ENCODE assay signal across 8 cellular contexts in genomic region chr12:47837190-47838171, GRCh38. TPM values are rescaled to one million over a fixed set of nuclear protein-coding genes. Genes with fewer than 3 reads are reported as not detected.
A peak's percentile ranks its signal among the peaks of the same experiment; 100 is the strongest.
DNase-seq lines count a peak whose midpoint lies in the region; ATAC-seq, FAIRE-seq and TF ChIP-seq lines count a peak whose summit lies in the region.

No MANE protein-coding gene starts in this region.

- no peaks in the 10 kb centered on the region for H3K79me2 ChIP-seq in neural progenitor cell (ENCODE audit: low read depth)

- H3K9me3 Mint-ChIP-seq in activated T-helper 1 cell treated with anti-CD3 and anti-CD28 coated beads, Interleukin-12 subunit alpha, Interleukin-12 subunit beta, Interleukin-2, Interleukin-4 antibody, amounts not matched to agents 30 ng/mL and 10 ng/mL and 1 ng/mL, durations not matched to agents 14 hours and 24 hours and 36 hours = no peaks in the 10 kb centered on the region
- no peaks in the 10 kb centered on the region for H3K9me3 Mint-ChIP-seq in neural progenitor cell

- no peak overlapping the region for H2AFZ ChIP-seq in neural progenitor cell (replicated peaks)

- H3K27me3 Mint-ChIP-seq in activated T-helper 1 cell treated with anti-CD3 and anti-CD28 coated beads, Interleukin-12 subunit alpha, Interleukin-12 subunit beta, Interleukin-2, Interleukin-4 antibody, amounts not matched to agents 30 ng/mL and 10 ng/mL and 1 ng/mL, durations not matched to agents 14 hours and 24 hours and 36 hours (ENCODE audit: insufficient read depth) = no peaks in the 10 kb centered on the region
- peaks cover 16% of the 10 kb centered on the region for H3K27me3 Mint-ChIP-seq in neural progenitor cell (ENCODE audit: insufficient read depth, low read depth)

- H3K27ac ChIP-seq in neural progenitor cell = no peak overlapping the region

- intact Hi-C loops in activated T-helper 1 cell treated with anti-CD3 and anti-CD28 coated beads, Interleukin-12 subunit alpha, Interleukin-12 subunit beta, Interleukin-2, Interleukin-4 antibody, amounts not matched to agents 30 ng/mL and 10 ng/mL and 1 ng/mL, durations not matched to agents 14 hours and 24 hours and 36 hours (cut with micrococcal nuclease) = loop anchor here (1.0 to 10.0 kb wide), 7 partner anchors 29 to 330 kb away; partner anchors contain the start of gene TMEM106C

- H3K9ac ChIP-seq in neural progenitor cell = no peak overlapping the region

- TF ChIP-seq CTCF in D721Med (IDR thresholded peaks at IDR 0.05; ENCODE audit: insufficient read depth, missing control alignments) (peak; percentile 92), fibroblast of pulmonary artery (IDR thresholded peaks at IDR 0.05; ENCODE audit: low read length, missing control alignments) (peak; percentile 79), neural progenitor cell (IDR thresholded peaks at IDR 0.05) (peak; percentile 94)

- H3K4me3 ChIP-seq in fibroblast of pulmonary artery (replicated peaks; ENCODE audit: low read depth, low read length) (no peak overlapping the region), neural progenitor cell (no peak overlapping the region)

- no peaks in the 10 kb centered on the region for H3K27me3 ChIP-seq in neural progenitor cell

- H3K4me1 Mint-ChIP-seq in activated T-helper 1 cell treated with anti-CD3 and anti-CD28 coated beads, Interleukin-12 subunit alpha, Interleukin-12 subunit beta, Interleukin-2, Interleukin-4 antibody, amounts not matched to agents 30 ng/mL and 10 ng/mL and 1 ng/mL, durations not matched to agents 14 hours and 24 hours and 36 hours (ENCODE audit: low read depth) = peaks cover 84% of the 10 kb centered on the region
- peaks cover 46% of the 10 kb centered on the region for H3K4me1 Mint-ChIP-seq in neural progenitor cell

- DNase-seq in D721Med (ENCODE audit: insufficient read length, low spot score) (peak; percentile 58), HTR-8/SVneo (ENCODE audit: insufficient read length, low spot score) (peak; percentile 72), OCI-M1 (lab: John Stamatoyannopoulos, UW) (peak; percentile 80), fibroblast of pulmonary artery (ENCODE audit: low read depth) (peak; percentile 81), neural progenitor cell (ENCODE audit: low spot score) (peak; percentile 78)
- peak; percentile 41 for DNase-seq in activated T-helper 1 cell treated with anti-CD3 and anti-CD28 coated beads, Interleukin-12 subunit alpha, Interleukin-12 subunit beta, Interleukin-2, Interleukin-4 antibody, amounts not matched to agents 30 ng/mL and 10 ng/mL and 1 ng/mL, durations not matched to agents 14 hours and 24 hours and 36 hours (ENCODE audit: low spot score)

- H3K36me3 Mint-ChIP-seq in activated T-helper 1 cell treated with anti-CD3 and anti-CD28 coated beads, Interleukin-12 subunit alpha, Interleukin-12 subunit beta, Interleukin-2, Interleukin-4 antibody, amounts not matched to agents 30 ng/mL and 10 ng/mL and 1 ng/mL, durations not matched to agents 14 hours and 24 hours and 36 hours (ENCODE audit: low read depth) = peaks cover 9% of the 10 kb centered on the region
- no peaks in the 10 kb centered on the region for H3K36me3 Mint-ChIP-seq in neural progenitor cell

- H4K20me1 ChIP-seq in neural progenitor cell (ENCODE audit: low read depth) = no peaks in the 10 kb centered on the region

- no peak overlapping the region for H3K4me3 Mint-ChIP-seq in activated T-helper 1 cell treated with anti-CD3 and anti-CD28 coated beads, Interleukin-12 subunit alpha, Interleukin-12 subunit beta, Interleukin-2, Interleukin-4 antibody, amounts not matched to agents 30 ng/mL and 10 ng/mL and 1 ng/mL, durations not matched to agents 14 hours and 24 hours and 36 hours
- H3K4me3 Mint-ChIP-seq in neural progenitor cell = peak overlapping the region; percentile 17

- ATAC-seq in HG03457 (IDR thresholded peaks at IDR 0.05; ENCODE audit: unreplicated experiment) (no peak), GM21576 (IDR thresholded peaks at IDR 0.05; ENCODE audit: unreplicated experiment) (no peak)

- H3K27ac Mint-ChIP-seq in activated T-helper 1 cell treated with anti-CD3 and anti-CD28 coated beads, Interleukin-12 subunit alpha, Interleukin-12 subunit beta, Interleukin-2, Interleukin-4 antibody, amounts not matched to agents 30 ng/mL and 10 ng/mL and 1 ng/mL, durations not matched to agents 14 hours and 24 hours and 36 hours = peak overlapping the region; percentile 67
- H3K27ac Mint-ChIP-seq in neural progenitor cell = peak overlapping the region; percentile 22

- no peaks in the 10 kb centered on the region for H3K36me3 ChIP-seq in neural progenitor cell

- H3K9me3 ChIP-seq in neural progenitor cell (ENCODE audit: low read depth) = no peaks in the 10 kb centered on the region

- H3K4me2 ChIP-seq in neural progenitor cell = no peak overlapping the region

- H3F3A ChIP-seq in neural progenitor cell (ENCODE audit: low read depth) = peaks cover 8% of the 10 kb centered on the region

- no peak for FAIRE-seq in D721Med (lab: Jason Lieb, UNC)
- FAIRE-seq in HTR-8/SVneo (lab: Jason Lieb, UNC) = no peak

- H3K4me1 ChIP-seq in neural progenitor cell = peaks cover 11% of the 10 kb centered on the region

RNA-seq across cellular contexts. Expression of gene HDAC7, which starts 17.8 kb away (rescaled TPM):
- total RNA-seq in activated T-helper 1 cell treated with anti-CD3 and anti-CD28 coated beads, Interleukin-12 subunit alpha, Interleukin-12 subunit beta, Interleukin-2, Interleukin-4 antibody, amounts not matched to agents 30 ng/mL and 10 ng/mL and 1 ng/mL, durations not matched to agents 14 hours and 24 hours and 36 hours = 453 and 466 TPM in 2 replicates
- 7.2 and 14.2 TPM in 2 replicates for total RNA-seq in neural progenitor cell (ENCODE audit: low replicate concordance)

Comparison
In these comparisons a context has a peak if more than half of its experiments do, and no peak if none do; other contexts are left out.
1. RNA of gene HDAC7, which starts 17.8 kb away (total RNA-seq): 453 to 466 TPM in activated T-helper 1 cell treated with anti-CD3 and anti-CD28 coated beads, Interleukin-12 subunit alpha, Interleukin-12 subunit beta, Interleukin-2, Interleukin-4 antibody, amounts not matched to agents 30 ng/mL and 10 ng/mL and 1 ng/mL, durations not matched to agents 14 hours and 24 hours and 36 hours; 7.2 to 14.2 TPM in neural progenitor cell; every median in the first group is over 10 times any median in the second.
2. Peak in every context shown above with its lines, with median percentiles within 50 percentile points of each other: DNase-seq and CTCF ChIP-seq.